18 cellular contexts compared by ENCODE assay signal in genomic region chr11:105790841-105791240, GRCh38.
A peak's percentile ranks its signal among the peaks of the same experiment; 100 is the strongest.
DNase-seq lines count a peak whose midpoint lies in the region; ATAC-seq and TF ChIP-seq lines count a peak whose summit lies in the region.
"Had no signal": no experiment of that assay in that cellular context is flagged by ENCODE, and none has a peak within 500 bp of the region (broad histone marks: within the 10 kb centered on the region; RNA-seq: fewer than 3 reads in every experiment).

No MANE protein-coding gene starts in this region.

- no peak overlapping the region for H2AFZ ChIP-seq in neural cell (ENCODE audit: low read depth, low read length)

- DNase-seq in NCI-H510A treated with DMSO at 0.1 percent for 48 hours (lab: John Stamatoyannopoulos, UW) (peak; percentile 12), NCI-H510A (lab: John Stamatoyannopoulos, UW) (no peak), NCI-H2227 (lab: John Stamatoyannopoulos, UW; ENCODE audit: unreplicated experiment) (peak; percentile 64), brain pericyte (ENCODE audit: low read depth, low spot score) (peak; percentile 1), medulla oblongata (ENCODE audit: extremely low spot score) (no peak)
- DNase-seq: CD8-positive, alpha-beta memory T cell; DMS79 treated with DMSO at 0.1 percent for 48 hours; IMR-90; Karpas-422; MG63; NCI-H1092 treated with DMSO at 0.1 percent for 48 hours; NCI-H2029; SHP77 treated with DMSO at 0.1 percent for 48 hours had no signal

- TF ChIP-seq EP300 in neural cell (conservative IDR thresholded peaks at IDR 0.05; ENCODE audit: poor library complexity, severe bottlenecking), result no peak

- H3K4me3 Mint-ChIP-seq in activated T-helper 17 cell treated with anti-CD3 and anti-CD28 coated beads, Interleukin-2, amount 50 U/mL, for 72 hours, result no peak overlapping the region
- H3K4me3 Mint-ChIP-seq: CD8-positive, alpha-beta memory T cell had no signal

- H3K9me2 ChIP-seq in neural cell (ENCODE audit: insufficient read depth, low read length), result no peaks in the 10 kb centered on the region

- H3K4me3 ChIP-seq in neural cell (ENCODE audit: low read length), result no peak overlapping the region
- H3K4me3 ChIP-seq: BLaER1, HAP-1, MG63 had no signal

- no peak for TF ChIP-seq CTCF in neural cell (IDR thresholded peaks at IDR 0.05; ENCODE audit: poor library complexity, severe bottlenecking)

- H4K20me1 ChIP-seq in neural cell (ENCODE audit: insufficient read depth), result no peaks in the 10 kb centered on the region
- H4K20me1 ChIP-seq: BLaER1 had no signal

- no peaks in the 10 kb centered on the region for H3K9me3 ChIP-seq in neural cell (ENCODE audit: low read length)
- H3K9me3 ChIP-seq: BLaER1, HAP-1, MG63 had no signal

- no peak for TF ChIP-seq RAD21 in neural cell (conservative IDR thresholded peaks at IDR 0.05)

- no peaks in the 10 kb centered on the region for H3K9me3 Mint-ChIP-seq in activated T-helper 17 cell treated with anti-CD3 and anti-CD28 coated beads, Interleukin-2, amount 50 U/mL, for 72 hours
- H3K9me3 Mint-ChIP-seq: CD8-positive, alpha-beta memory T cell had no signal

- no peak overlapping the region for H3K27ac ChIP-seq in neural cell (ENCODE audit: low read length)
- H3K27ac ChIP-seq: BLaER1 had no signal

- no peaks in the 10 kb centered on the region for H3K4me1 Mint-ChIP-seq in activated T-helper 17 cell treated with anti-CD3 and anti-CD28 coated beads, Interleukin-2, amount 50 U/mL, for 72 hours
- H3K4me1 Mint-ChIP-seq: CD8-positive, alpha-beta memory T cell had no signal

- no peaks in the 10 kb centered on the region for H3K79me2 ChIP-seq in neural cell (replicated peaks; ENCODE audit: insufficient read depth, low read length)

- no peaks in the 10 kb centered on the region for H3K27me3 ChIP-seq in neural cell (ENCODE audit: insufficient read depth, low read depth, low read length)
- H3K27me3 ChIP-seq: BLaER1, MG63 had no signal

- H3F3A ChIP-seq in neural cell (ENCODE audit: insufficient read depth, low read length, poor library complexity, severe bottlenecking), result no peaks in the 10 kb centered on the region

- no peak overlapping the region for H3K4me2 ChIP-seq in neural cell (ENCODE audit: low read length)
- H3K4me2 ChIP-seq: BLaER1 had no signal

- no peaks in the 10 kb centered on the region for H3K36me3 ChIP-seq in neural cell (ENCODE audit: insufficient read depth, low read length)
- H3K36me3 ChIP-seq: BLaER1, HAP-1, MG63 had no signal

- H3K9ac ChIP-seq in neural cell (ENCODE audit: low read length), result no peak overlapping the region
- H3K9ac ChIP-seq: BLaER1 had no signal

- ATAC-seq in HG03378 (IDR thresholded peaks at IDR 0.05; ENCODE audit: unreplicated experiment), result no peak
- no peak for ATAC-seq in activated T-helper 17 cell treated with anti-CD3 and anti-CD28 coated beads, Interleukin-2, amount 50 U/mL, for 72 hours (replicated peaks)

- no peak overlapping the region for H3K27ac Mint-ChIP-seq in activated T-helper 17 cell treated with anti-CD3 and anti-CD28 coated beads, Interleukin-2, amount 50 U/mL, for 72 hours

- no peaks in the 10 kb centered on the region for H3K36me3 Mint-ChIP-seq in activated T-helper 17 cell treated with anti-CD3 and anti-CD28 coated beads, Interleukin-2, amount 50 U/mL, for 72 hours (ENCODE audit: low read depth)
- H3K36me3 Mint-ChIP-seq: CD8-positive, alpha-beta memory T cell had no signal

- H3K27me3 Mint-ChIP-seq in activated T-helper 17 cell treated with anti-CD3 and anti-CD28 coated beads, Interleukin-2, amount 50 U/mL, for 72 hours, result no peaks in the 10 kb centered on the region
- H3K27me3 Mint-ChIP-seq: CD8-positive, alpha-beta memory T cell had no signal

TF ChIP-seq in neural cell, 6 proteins besides CTCF, POLR2A, EP300 and RAD21:
- TF ChIP-seq, protein P1, sequence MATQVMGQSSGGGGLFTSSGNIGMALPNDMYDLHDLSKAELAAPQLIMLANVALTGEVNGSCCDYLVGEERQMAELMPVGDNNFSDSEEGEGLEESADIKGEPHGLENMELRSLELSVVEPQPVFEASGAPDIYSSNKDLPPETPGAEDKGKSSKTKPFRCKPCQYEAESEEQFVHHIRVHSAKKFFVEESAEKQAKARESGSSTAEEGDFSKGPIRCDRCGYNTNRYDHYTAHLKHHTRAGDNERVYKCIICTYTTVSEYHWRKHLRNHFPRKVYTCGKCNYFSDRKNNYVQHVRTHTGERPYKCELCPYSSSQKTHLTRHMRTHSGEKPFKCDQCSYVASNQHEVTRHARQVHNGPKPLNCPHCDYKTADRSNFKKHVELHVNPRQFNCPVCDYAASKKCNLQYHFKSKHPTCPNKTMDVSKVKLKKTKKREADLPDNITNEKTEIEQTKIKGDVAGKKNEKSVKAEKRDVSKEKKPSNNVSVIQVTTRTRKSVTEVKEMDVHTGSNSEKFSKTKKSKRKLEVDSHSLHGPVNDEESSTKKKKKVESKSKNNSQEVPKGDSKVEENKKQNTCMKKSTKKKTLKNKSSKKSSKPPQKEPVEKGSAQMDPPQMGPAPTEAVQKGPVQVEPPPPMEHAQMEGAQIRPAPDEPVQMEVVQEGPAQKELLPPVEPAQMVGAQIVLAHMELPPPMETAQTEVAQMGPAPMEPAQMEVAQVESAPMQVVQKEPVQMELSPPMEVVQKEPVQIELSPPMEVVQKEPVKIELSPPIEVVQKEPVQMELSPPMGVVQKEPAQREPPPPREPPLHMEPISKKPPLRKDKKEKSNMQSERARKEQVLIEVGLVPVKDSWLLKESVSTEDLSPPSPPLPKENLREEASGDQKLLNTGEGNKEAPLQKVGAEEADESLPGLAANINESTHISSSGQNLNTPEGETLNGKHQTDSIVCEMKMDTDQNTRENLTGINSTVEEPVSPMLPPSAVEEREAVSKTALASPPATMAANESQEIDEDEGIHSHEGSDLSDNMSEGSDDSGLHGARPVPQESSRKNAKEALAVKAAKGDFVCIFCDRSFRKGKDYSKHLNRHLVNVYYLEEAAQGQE (IDR thresholded peaks at IDR 0.05; ENCODE audit: borderline replicate concordance), result no peak
- peak; percentile 38 for TF ChIP-seq POLR2AphosphoS5 (IDR thresholded peaks at IDR 0.05)

Comparison
In these comparisons a context has a peak if more than half of its experiments do, and no peak if none do; other contexts are left out.
1. DNase-seq: peak in NCI-H510A treated with DMSO at 0.1 percent for 48 hours (single experiment), NCI-H2227 (single experiment) and brain pericyte (single experiment); none in NCI-H510A (single experiment) and medulla oblongata (single experiment).